ENCODE assay signal across 12 cellular contexts in genomic region chr19:15296353-15296752, GRCh38. TPM values are rescaled to one million over a fixed set of nuclear protein-coding genes. Genes with fewer than 3 reads are reported as not detected.
DNase-seq lines count a peak whose midpoint lies in the region; ATAC-seq and TF ChIP-seq lines count a peak whose summit lies in the region.
"Had no signal": no experiment of that assay in that cellular context is flagged by ENCODE, and none has a peak within 500 bp of the region (broad histone marks: within the 10 kb centered on the region; RNA-seq: fewer than 3 reads in every experiment).

No MANE protein-coding gene starts in this region.

- no peak for ATAC-seq in effector memory CD8-positive, alpha-beta T cell (replicated peaks)
- ATAC-seq in GM19035 (IDR thresholded peaks at IDR 0.05; ENCODE audit: unreplicated experiment) (no peak), HG03159 (IDR thresholded peaks at IDR 0.05; ENCODE audit: unreplicated experiment) (no peak)

- no peak overlapping the region for H2BK120ac ChIP-seq in mesenchymal stem cell (ENCODE audit: low read depth, low read length)

- H4K8ac ChIP-seq in mesenchymal stem cell (ENCODE audit: low read length) = no peak overlapping the region

- TF ChIP-seq POLR2A in thyroid gland (IDR thresholded peaks at IDR 0.05) = no peak

- H4K91ac ChIP-seq in mesenchymal stem cell (ENCODE audit: low read length) = no peak overlapping the region

- H3K4me1 ChIP-seq in mesenchymal stem cell (ENCODE audit: control insufficient read depth, insufficient read depth, low read depth, low read length) (peaks cover 33% of the 10 kb centered on the region), thyroid gland (peaks cover 82 to 95% of the 10 kb centered on the region in 2 donors)

- H2AFZ ChIP-seq in mesenchymal stem cell (ENCODE audit: low read depth, low read length) = no peak overlapping the region

- H2AK5ac ChIP-seq in mesenchymal stem cell (ENCODE audit: low read length, severe bottlenecking) = no peak overlapping the region

- H3K23ac ChIP-seq in mesenchymal stem cell (ENCODE audit: low read length in 2 of 2) = no peak overlapping the region

- H3K18ac ChIP-seq in mesenchymal stem cell (ENCODE audit: low read depth in 1 of 2, low read length in 2 of 2) = no peak overlapping the region

- no peak overlapping the region for H3K4me3 Mint-ChIP-seq in activated CD4-positive, alpha-beta memory T cell treated with anti-CD3 and anti-CD28 coated beads for 36 hours
- no peak overlapping the region for H3K4me3 Mint-ChIP-seq in activated CD4-positive, alpha-beta memory T cell treated with anti-CD3 and anti-CD28 coated beads, Interleukin-2, amount 10 ng/mL, durations not matched to agents 7 days and 5 days
- peak overlapping the region; percentile 49 to 75 for H3K4me3 Mint-ChIP-seq in effector memory CD8-positive, alpha-beta T cell

- 86% methylated on average over 7 of the region's 10 CpGs for WGBS in mesenchymal stem cell
- WGBS in thyroid gland, 2 donors = 69 to 70% methylated on average over 10 of the region's 10 CpGs

- peak overlapping the region; percentile 46 for H3K9ac ChIP-seq in mesenchymal stem cell (ENCODE audit: low read length)
- H3K9ac ChIP-seq: KMS-11 had no signal

- no peaks in the 10 kb centered on the region for H3K27me3 Mint-ChIP-seq in activated CD4-positive, alpha-beta memory T cell treated with anti-CD3 and anti-CD28 coated beads for 36 hours
- H3K27me3 Mint-ChIP-seq in activated CD4-positive, alpha-beta memory T cell treated with anti-CD3 and anti-CD28 coated beads, Interleukin-2, amount 10 ng/mL, durations not matched to agents 7 days and 5 days = no peaks in the 10 kb centered on the region
- H3K27me3 Mint-ChIP-seq in effector memory CD8-positive, alpha-beta T cell = no peaks in the 10 kb centered on the region

- H3K9me3 Mint-ChIP-seq in activated CD4-positive, alpha-beta memory T cell treated with anti-CD3 and anti-CD28 coated beads for 36 hours = no peaks in the 10 kb centered on the region
- no peaks in the 10 kb centered on the region for H3K9me3 Mint-ChIP-seq in activated CD4-positive, alpha-beta memory T cell treated with anti-CD3 and anti-CD28 coated beads, Interleukin-2, amount 10 ng/mL, durations not matched to agents 7 days and 5 days
- H3K9me3 Mint-ChIP-seq in effector memory CD8-positive, alpha-beta T cell = no peaks in the 10 kb centered on the region

- H3K4ac ChIP-seq in mesenchymal stem cell (ENCODE audit: low read depth in 1 of 2, low read length in 2 of 2) = no peak overlapping the region

- H3K36me3 Mint-ChIP-seq in activated CD4-positive, alpha-beta memory T cell treated with anti-CD3 and anti-CD28 coated beads for 36 hours = peaks cover 7% of the 10 kb centered on the region
- H3K36me3 Mint-ChIP-seq in activated CD4-positive, alpha-beta memory T cell treated with anti-CD3 and anti-CD28 coated beads, Interleukin-2, amount 10 ng/mL, durations not matched to agents 7 days and 5 days (ENCODE audit: low read depth) = peaks cover 33% of the 10 kb centered on the region
- peaks cover 37% of the 10 kb centered on the region for H3K36me3 Mint-ChIP-seq in effector memory CD8-positive, alpha-beta T cell (ENCODE audit: insufficient read depth)

- H3K4me2 ChIP-seq in mesenchymal stem cell (ENCODE audit: low read length, poor library complexity, severe bottlenecking) = no peak overlapping the region

- H3K36me3 ChIP-seq in mesenchymal stem cell (ENCODE audit: control insufficient read depth in 1 of 2, insufficient read depth in 2 of 2, low read depth in 1 of 2, low read length in 2 of 2) (peaks cover 3 to 7% of the 10 kb centered on the region in 2 experiments), thyroid gland (no peaks in the 10 kb centered on the region)

- CTCF ChIA-PET in activated CD4-positive, alpha-beta memory T cell treated with anti-CD3 and anti-CD28 coated beads for 36 hours (lab: Charles Lee) = interaction anchor here (2.5 kb wide), 1 partner anchor 13 kb away, joined by 9 read pairs; no protein-coding TSS in a partner anchor
- CTCF ChIA-PET in activated CD4-positive, alpha-beta memory T cell treated with anti-CD3 and anti-CD28 coated beads, Interleukin-2, amount 10 ng/mL, durations not matched to agents 7 days and 5 days (lab: Charles Lee) = no interaction called here

- H3K14ac ChIP-seq in mesenchymal stem cell (ENCODE audit: low read length in 2 of 2) = no peak overlapping the region

- no peak for TF ChIP-seq CTCF in thyroid gland (IDR thresholded peaks at IDR 0.05)

- H3K4me1 Mint-ChIP-seq in activated CD4-positive, alpha-beta memory T cell treated with anti-CD3 and anti-CD28 coated beads for 36 hours (ENCODE audit: low read depth) = peaks cover 97% of the 10 kb centered on the region
- H3K4me1 Mint-ChIP-seq in activated CD4-positive, alpha-beta memory T cell treated with anti-CD3 and anti-CD28 coated beads, Interleukin-2, amount 10 ng/mL, durations not matched to agents 7 days and 5 days = peaks cover 88% of the 10 kb centered on the region
- H3K4me1 Mint-ChIP-seq in effector memory CD8-positive, alpha-beta T cell (ENCODE audit: low read depth in 2 of 2) = peaks cover 89 to 92% of the 10 kb centered on the region in 2 donors

- no peak overlapping the region for H2BK12ac ChIP-seq in mesenchymal stem cell (ENCODE audit: low read length in 2 of 2)

- intact Hi-C loops in activated CD4-positive, alpha-beta memory T cell treated with anti-CD3 and anti-CD28 coated beads for 36 hours (cut with micrococcal nuclease) = no loop called here
- intact Hi-C loops in thyroid gland (cut with DNase I) = no loop called here

- POLR2A ChIA-PET in activated CD4-positive, alpha-beta memory T cell treated with anti-CD3 and anti-CD28 coated beads for 36 hours (lab: Charles Lee) = no interaction called here
- POLR2A ChIA-PET in activated CD4-positive, alpha-beta memory T cell treated with anti-CD3 and anti-CD28 coated beads, Interleukin-2, amount 10 ng/mL, durations not matched to agents 7 days and 5 days (lab: Charles Lee) = interaction anchor here (0.6 to 1.0 kb wide), 3 partner anchors 10 to 167 kb away, joined by 3 to 4 read pairs (median 3); no protein-coding TSS in a partner anchor

- H3K9me3 ChIP-seq in mesenchymal stem cell (ENCODE audit: control insufficient read depth, low read length) (no peaks in the 10 kb centered on the region), thyroid gland (no peaks in the 10 kb centered on the region)

- no peak for DNase-seq in activated CD4-positive, alpha-beta memory T cell treated with anti-CD3 and anti-CD28 coated beads for 36 hours
- no peak for DNase-seq in activated CD4-positive, alpha-beta memory T cell treated with anti-CD3 and anti-CD28 coated beads, Interleukin-2, amount 10 ng/mL, durations not matched to agents 7 days and 5 days
- DNase-seq in effector memory CD8-positive, alpha-beta T cell = no peak
- DNase-seq in mesenchymal stem cell = no peak
- no peak for DNase-seq in thyroid gland
- DNase-seq in NCI-H2081 treated with DMSO at 0.1 percent for 48 hours (lab: John Stamatoyannopoulos, UW) = no peak
- DNase-seq: erythroblast; NCI-H524 treated with DMSO at 0.1 percent for 48 hours; stimulated activated CD4-positive, alpha-beta T cell treated with anti-CD3 and anti-CD28 coated beads, Interleukin-2, amount 100 ng/mL, for 48 hours had no signal

- no peak overlapping the region for H2BK5ac ChIP-seq in mesenchymal stem cell (ENCODE audit: low read depth, low read length, poor library complexity, severe bottlenecking)

- H3K4me3 ChIP-seq in mesenchymal stem cell (ENCODE audit: insufficient read depth in 1 of 2, low read depth in 1 of 2, low read length in 2 of 2) (no peak overlapping the region), thyroid gland (replicated peaks in 1 of 3) (no peak overlapping the region)

- H2BK15ac ChIP-seq in mesenchymal stem cell (ENCODE audit: low read depth, poor library complexity, severe bottlenecking) = no peak overlapping the region

- H3K27ac Mint-ChIP-seq in activated CD4-positive, alpha-beta memory T cell treated with anti-CD3 and anti-CD28 coated beads for 36 hours = peak overlapping the region; percentile 95
- H3K27ac Mint-ChIP-seq in activated CD4-positive, alpha-beta memory T cell treated with anti-CD3 and anti-CD28 coated beads, Interleukin-2, amount 10 ng/mL, durations not matched to agents 7 days and 5 days = no peak overlapping the region
- peak overlapping the region; percentile 77 to 81 for H3K27ac Mint-ChIP-seq in effector memory CD8-positive, alpha-beta T cell

- H3K27ac ChIP-seq in mesenchymal stem cell (ENCODE audit: low read length, poor library complexity, severe bottlenecking) (no peak overlapping the region), thyroid gland (peak overlapping the region in 2 of 3 donors; percentile 26 to 49)
- H3K27ac ChIP-seq: KMS-11 had no signal

- H3K79me1 ChIP-seq in mesenchymal stem cell (replicated peaks; ENCODE audit: low read length, poor library complexity, severe bottlenecking) = no peaks in the 10 kb centered on the region

- H3K27me3 ChIP-seq in mesenchymal stem cell (ENCODE audit: control insufficient read depth in 1 of 2, insufficient read depth in 1 of 2, low read length in 2 of 2) = no peaks in the 10 kb centered on the region
- no peaks in the 10 kb centered on the region for H3K27me3 ChIP-seq in thyroid gland

RNA-seq across cellular contexts. Expression of gene BRD4, which starts 36.0 kb away (rescaled TPM):
- total RNA-seq in activated CD4-positive, alpha-beta memory T cell treated with anti-CD3 and anti-CD28 coated beads for 36 hours = 100 to 1,000 TPM in 1 of 2 experiments, 10 to 100 TPM in 1; 94.5 to 103 TPM
- 100 to 1,000 TPM; 103 to 110 TPM for total RNA-seq in activated CD4-positive, alpha-beta memory T cell treated with anti-CD3 and anti-CD28 coated beads, Interleukin-2, amount 10 ng/mL, durations not matched to agents 7 days and 5 days
- polyA plus RNA-seq in mesenchymal stem cell (2013, experiment 1 of 2) = 59.9 TPM
- 57.1 TPM for polyA plus RNA-seq in mesenchymal stem cell (2013, experiment 2 of 2)
- 10 to 100 TPM; 20.8 to 78.1 (median 32.4) TPM for total RNA-seq in thyroid gland

Comparison
In these comparisons a context has a peak if more than half of its experiments do, and no peak if none do; other contexts are left out.
1. H3K4me3 Mint-ChIP-seq: peak in effector memory CD8-positive, alpha-beta T cell (2 of 2); none in activated CD4-positive, alpha-beta memory T cell treated with anti-CD3 and anti-CD28 coated beads for 36 hours (single experiment) and activated CD4-positive, alpha-beta memory T cell treated with anti-CD3 and anti-CD28 coated beads, Interleukin-2, amount 10 ng/mL, durations not matched to agents 7 days and 5 days (single experiment).